ENCODE assay signal across 7 cellular contexts in genomic region chr3:72375237-72376154, GRCh38.
DNase-seq lines count a peak whose midpoint lies in the region; ATAC-seq lines count a peak whose summit lies in the region.

No MANE protein-coding gene starts in this region.

- peak overlapping the region; percentile 94 for H3K27ac Mint-ChIP-seq in activated naive CD8-positive, alpha-beta T cell treated with anti-CD3 and anti-CD28 coated beads, Interleukin-2, amount 50 U/mL, for 24 hours

- DNase-seq in MV-4-11 (lab: John Stamatoyannopoulos, UW) (peak; percentile 10), cerebellar nuclear complex (lab: John Stamatoyannopoulos, UW) (no peak), posterior vena cava (ENCODE audit: low spot score) (no peak), retina (no peak)
- peak; percentile 14 for DNase-seq in activated naive CD8-positive, alpha-beta T cell treated with anti-CD3 and anti-CD28 coated beads, Interleukin-2, amount 50 U/mL, for 24 hours
- peak; percentile 15 to 26 for DNase-seq in stimulated activated CD8-positive, alpha-beta memory T cell treated with anti-CD3 and anti-CD28 coated beads, Interleukin-7, amount 100 ng/mL, for 4 hours (ENCODE audit: low read depth in 2 of 2)

- no peaks in the 10 kb centered on the region for H3K27me3 Mint-ChIP-seq in activated naive CD8-positive, alpha-beta T cell treated with anti-CD3 and anti-CD28 coated beads, Interleukin-2, amount 50 U/mL, for 24 hours

- peaks cover 26% of the 10 kb centered on the region for H3K36me3 Mint-ChIP-seq in activated naive CD8-positive, alpha-beta T cell treated with anti-CD3 and anti-CD28 coated beads, Interleukin-2, amount 50 U/mL, for 24 hours (ENCODE audit: low read depth)

- peak; percentile 45 for ATAC-seq in GM21423 (IDR thresholded peaks at IDR 0.05; ENCODE audit: unreplicated experiment)
- ATAC-seq in activated naive CD8-positive, alpha-beta T cell treated with anti-CD3 and anti-CD28 coated beads, Interleukin-2, amount 50 U/mL, for 24 hours = peak; percentile 91

- intact Hi-C loops in posterior vena cava (cut with DNase I) = no loop called here

- H3K4me1 Mint-ChIP-seq in activated naive CD8-positive, alpha-beta T cell treated with anti-CD3 and anti-CD28 coated beads, Interleukin-2, amount 50 U/mL, for 24 hours = peaks cover 75% of the 10 kb centered on the region

- H3K9me3 Mint-ChIP-seq in activated naive CD8-positive, alpha-beta T cell treated with anti-CD3 and anti-CD28 coated beads, Interleukin-2, amount 50 U/mL, for 24 hours = no peaks in the 10 kb centered on the region

- peak overlapping the region; percentile 66 for H3K4me3 Mint-ChIP-seq in activated naive CD8-positive, alpha-beta T cell treated with anti-CD3 and anti-CD28 coated beads, Interleukin-2, amount 50 U/mL, for 24 hours

Comparison
In these comparisons a context has a peak if more than half of its experiments do, and no peak if none do; other contexts are left out.
1. DNase-seq: peak in MV-4-11 (single experiment), activated naive CD8-positive, alpha-beta T cell treated with anti-CD3 and anti-CD28 coated beads, Interleukin-2, amount 50 U/mL, for 24 hours (single experiment) and stimulated activated CD8-positive, alpha-beta memory T cell treated with anti-CD3 and anti-CD28 coated beads, Interleukin-7, amount 100 ng/mL, for 4 hours (2 of 2); none in cerebellar nuclear complex (0 of 2), posterior vena cava (single experiment) and retina (single experiment).